In the genomic region with DNA sequence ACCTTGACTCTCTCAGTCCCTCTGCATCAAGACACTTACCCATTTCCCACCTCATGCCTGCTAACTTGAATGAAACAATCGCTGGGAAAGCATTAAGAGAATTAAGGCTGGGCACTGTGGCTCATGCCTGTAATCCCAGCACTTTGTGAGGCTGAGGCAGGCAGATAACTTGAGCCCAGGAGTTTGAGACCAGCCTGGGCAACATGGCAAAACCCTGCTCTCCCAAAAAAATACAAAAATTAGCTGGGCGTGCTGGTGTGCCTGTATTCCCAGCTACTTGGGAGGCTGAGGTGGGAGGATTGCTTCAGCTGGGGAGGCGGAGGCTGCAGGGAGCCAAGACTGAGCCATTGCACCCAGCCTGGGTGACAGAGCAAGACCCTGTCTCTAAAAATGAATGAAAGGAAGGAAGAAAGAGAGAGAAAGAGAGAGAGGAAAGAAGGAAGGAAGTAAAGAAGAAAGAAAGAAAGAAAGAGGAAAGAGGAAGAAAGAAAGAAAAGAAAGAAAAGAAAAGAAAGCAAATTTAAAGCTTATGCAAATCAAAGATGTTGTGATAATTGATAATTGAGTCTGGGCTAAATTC, we compare ENCODE assay signal across 8 cellular contexts. TPM values are rescaled to one million over a fixed set of nuclear protein-coding genes. Genes with fewer than 3 reads are reported as not detected.
DNase-seq lines count a peak whose midpoint lies in the region; ATAC-seq and TF ChIP-seq lines count a peak whose summit lies in the region.

No MANE protein-coding gene starts in this region.

- no peaks in the 10 kb centered on the region for H3K9me3 Mint-ChIP-seq in naive thymus-derived CD8-positive, alpha-beta T cell

- TF ChIP-seq CTCF in AG04450 (IDR thresholded peaks at IDR 0.05; ENCODE audit: low read depth, low read length): no peak

- H3K9me3 ChIP-seq in AG04450 (ENCODE audit: control insufficient read depth, insufficient read depth, low read length) (peaks cover 8% of the 10 kb centered on the region), duodenal mucosa (ENCODE audit: control insufficient read depth in 1 of 2, low read length in 2 of 2) (no peaks in the 10 kb centered on the region)

- H3K27ac Mint-ChIP-seq in naive thymus-derived CD8-positive, alpha-beta T cell: peak overlapping the region in 3 of 10 donors; percentile 63 to 81 (median 71)

- peak overlapping the region; percentile 91 for H3K4me3 ChIP-seq in AG04450 (ENCODE audit: low read depth, low read length)
- peak overlapping the region; percentile 41 for H3K4me3 ChIP-seq in Jurkat, Clone E6-1 (ENCODE audit: low read length)
- H3K4me3 ChIP-seq in duodenal mucosa (ENCODE audit: low read depth in 1 of 2, low read length in 2 of 2): peak overlapping the region; percentile 42 to 46

- peak overlapping the region in 7 of 10 donors; percentile 61 to 76 (median 66) for H3K4me3 Mint-ChIP-seq in naive thymus-derived CD8-positive, alpha-beta T cell

- H3K27ac ChIP-seq in AG04450 (ENCODE audit: low read depth, low read length) (peak overlapping the region; percentile 68), duodenal mucosa (ENCODE audit: low read depth, low read length) (no peak overlapping the region)

- no peaks in the 10 kb centered on the region for H3K36me3 Mint-ChIP-seq in naive thymus-derived CD8-positive, alpha-beta T cell

- peaks cover 22 to 38% (median 31%) of the 10 kb centered on the region in 4 donors for H3K4me1 Mint-ChIP-seq in naive thymus-derived CD8-positive, alpha-beta T cell

- peaks cover 15 to 19% of the 10 kb centered on the region in 2 donors for H3K4me1 ChIP-seq in duodenal mucosa (ENCODE audit: control insufficient read depth in 1 of 2, insufficient read depth in 2 of 2, low read length in 2 of 2)

- no peak for ATAC-seq in naive thymus-derived CD8-positive, alpha-beta T cell
- ATAC-seq in GM19324 (IDR thresholded peaks at IDR 0.05; ENCODE audit: low FRiP score, unreplicated experiment) (no peak), GM21717 (IDR thresholded peaks at IDR 0.05; ENCODE audit: unreplicated experiment) (no peak), HG02973 (IDR thresholded peaks at IDR 0.05; ENCODE audit: unreplicated experiment) (no peak)

- DNase-seq in AG04450 (ENCODE audit: low read depth, low spot score): no peak
- no peak for DNase-seq in Jurkat, Clone E6-1 (ENCODE audit: low read depth, low spot score)
- DNase-seq in naive thymus-derived CD8-positive, alpha-beta T cell: no peak
- no peak for DNase-seq in activated effector memory CD4-positive, alpha-beta T cell treated with anti-CD3 and anti-CD28 coated beads, Interleukin-2, amount 50 U/mL, for 16 hours

- H3K9ac ChIP-seq in duodenal mucosa (ENCODE audit: low read depth in 1 of 2, low read length in 2 of 2): peak overlapping the region; percentile 4 to 17

- POLR2A ChIA-PET in AG04450 (lab: Yijun Ruan, JAX): interaction anchor here (0.6 to 2.4 kb wide), 13 partner anchors 9 to 543 kb away, joined by 3 to 23 read pairs (median 4); partner anchors contain the start of genes TRIM56, VGF and ZNHIT1
- POLR2A ChIA-PET in naive thymus-derived CD8-positive, alpha-beta T cell (lab: Charles Lee): no interaction called here

- CTCF ChIA-PET in AG04450 (lab: Charles Lee): interaction anchor here (0.7 to 1.9 kb wide), 5 partner anchors 10 to 233 kb away, joined by 3 to 12 read pairs (median 4); no protein-coding TSS in a partner anchor

- H3K36me3 ChIP-seq in duodenal mucosa (ENCODE audit: control insufficient read depth in 1 of 2, insufficient read depth in 2 of 2, low read length in 2 of 2): no peaks in the 10 kb centered on the region

- H3K27me3 Mint-ChIP-seq in naive thymus-derived CD8-positive, alpha-beta T cell: peaks cover 24 to 85% (median 34%) of the 10 kb centered on the region in 5 donors

- H3K27me3 ChIP-seq in AG04450 (ENCODE audit: control insufficient read depth, insufficient read depth, low read length) (no peaks in the 10 kb centered on the region), duodenal mucosa (ENCODE audit: control insufficient read depth in 1 of 2, insufficient read depth in 2 of 2, low read length in 2 of 2) (peaks cover 5 to 12% of the 10 kb centered on the region in 2 donors)

RNA-seq across cellular contexts. Expression of gene SERPINE1, which starts 0.6 kb away (rescaled TPM):
- 356 and 417 TPM in 2 replicates for polyA plus RNA-seq in AG04450 (2011; rRNA removed)
- 363 and 484 TPM in 2 replicates for polyA minus RNA-seq in AG04450 (2011; rRNA and poly(A)+ RNA removed)
- polyA plus RNA-seq in Jurkat, Clone E6-1 (2012; ENCODE audit: insufficient read depth, insufficient read length): not detected
- under 1 TPM in 1 of 2 experiments, not detected in 1; 0.11 TPM for total RNA-seq in naive thymus-derived CD8-positive, alpha-beta T cell
- polyA plus RNA-seq in naive thymus-derived CD8-positive, alpha-beta T cell: not detected

RNA-seq across cellular contexts. Expression of gene AP1S1, which starts 26.7 kb away (rescaled TPM):
- 197 and 227 TPM in 2 replicates for polyA plus RNA-seq in AG04450 (2011; rRNA removed)
- 93.2 and 93.4 TPM in 2 replicates for polyA minus RNA-seq in AG04450 (2011; rRNA and poly(A)+ RNA removed)
- 148 TPM for polyA plus RNA-seq in Jurkat, Clone E6-1 (2012; ENCODE audit: insufficient read depth, insufficient read length)
- total RNA-seq in naive thymus-derived CD8-positive, alpha-beta T cell: 1 to 10 TPM; 8.0 to 9.9 TPM
- polyA plus RNA-seq in naive thymus-derived CD8-positive, alpha-beta T cell: 1 to 10 TPM; 3.3 to 4.6 (median 3.8) TPM

RNA-seq across cellular contexts. Expression of gene VGF, which starts 37.8 kb away (rescaled TPM):
- polyA plus RNA-seq in AG04450 (2011; rRNA removed): 0.16 and 0.38 TPM in 2 replicates
- polyA minus RNA-seq in AG04450 (2011; rRNA and poly(A)+ RNA removed): 0.13 and 0.28 TPM in 2 replicates
- 1.9 TPM for polyA plus RNA-seq in Jurkat, Clone E6-1 (2012; ENCODE audit: insufficient read depth, insufficient read length)
- total RNA-seq in naive thymus-derived CD8-positive, alpha-beta T cell: not detected
- polyA plus RNA-seq in naive thymus-derived CD8-positive, alpha-beta T cell: not detected

RNA-seq across cellular contexts. Expression of gene TRIM56, which starts 42.3 kb away (rescaled TPM):
- 4.0 and 5.3 TPM in 2 replicates for polyA plus RNA-seq in AG04450 (2011; rRNA removed)
- 9.3 and 12.8 TPM in 2 replicates for polyA minus RNA-seq in AG04450 (2011; rRNA and poly(A)+ RNA removed)
- 22.5 TPM for polyA plus RNA-seq in Jurkat, Clone E6-1 (2012; ENCODE audit: insufficient read depth, insufficient read length)
- total RNA-seq in naive thymus-derived CD8-positive, alpha-beta T cell: 10 to 100 TPM; 67.4 to 67.7 TPM
- 10 to 100 TPM in 2 of 3 donors, 1 to 10 TPM in 1; 3.8 to 17.9 (median 11.4) TPM for polyA plus RNA-seq in naive thymus-derived CD8-positive, alpha-beta T cell

RNA-seq across cellular contexts. Expression of gene NAT16, which starts 52.5 kb away (rescaled TPM):
- 0.02 and 0.05 TPM in 2 replicates for polyA plus RNA-seq in AG04450 (2011; rRNA removed)
- not detected in 2 replicates for polyA minus RNA-seq in AG04450 (2011; rRNA and poly(A)+ RNA removed)
- polyA plus RNA-seq in Jurkat, Clone E6-1 (2012; ENCODE audit: insufficient read depth, insufficient read length): not detected
- total RNA-seq in naive thymus-derived CD8-positive, alpha-beta T cell: not detected
- polyA plus RNA-seq in naive thymus-derived CD8-positive, alpha-beta T cell: not detected

Comparison
In these comparisons a context has a peak if more than half of its experiments do, and no peak if none do; other contexts are left out.
1. H3K4me3 ChIP-seq: peak in every context shown above with its lines; median percentile 91 in AG04450; 44 in duodenal mucosa; 41 in Jurkat, Clone E6-1.
2. RNA of gene SERPINE1, which starts 0.6 kb away (polyA plus RNA-seq): 356 to 417 TPM in AG04450; not detected in naive thymus-derived CD8-positive, alpha-beta T cell; every median in the first group is over 100 times any median in the second.
3. RNA of gene AP1S1, which starts 26.7 kb away (polyA plus RNA-seq): 197 to 227 TPM in AG04450; 3.3 to 4.6 TPM in naive thymus-derived CD8-positive, alpha-beta T cell; every median in the first group is over 10 times any median in the second.